ENCODE assay signal across 8 cellular contexts in the genomic region with DNA sequence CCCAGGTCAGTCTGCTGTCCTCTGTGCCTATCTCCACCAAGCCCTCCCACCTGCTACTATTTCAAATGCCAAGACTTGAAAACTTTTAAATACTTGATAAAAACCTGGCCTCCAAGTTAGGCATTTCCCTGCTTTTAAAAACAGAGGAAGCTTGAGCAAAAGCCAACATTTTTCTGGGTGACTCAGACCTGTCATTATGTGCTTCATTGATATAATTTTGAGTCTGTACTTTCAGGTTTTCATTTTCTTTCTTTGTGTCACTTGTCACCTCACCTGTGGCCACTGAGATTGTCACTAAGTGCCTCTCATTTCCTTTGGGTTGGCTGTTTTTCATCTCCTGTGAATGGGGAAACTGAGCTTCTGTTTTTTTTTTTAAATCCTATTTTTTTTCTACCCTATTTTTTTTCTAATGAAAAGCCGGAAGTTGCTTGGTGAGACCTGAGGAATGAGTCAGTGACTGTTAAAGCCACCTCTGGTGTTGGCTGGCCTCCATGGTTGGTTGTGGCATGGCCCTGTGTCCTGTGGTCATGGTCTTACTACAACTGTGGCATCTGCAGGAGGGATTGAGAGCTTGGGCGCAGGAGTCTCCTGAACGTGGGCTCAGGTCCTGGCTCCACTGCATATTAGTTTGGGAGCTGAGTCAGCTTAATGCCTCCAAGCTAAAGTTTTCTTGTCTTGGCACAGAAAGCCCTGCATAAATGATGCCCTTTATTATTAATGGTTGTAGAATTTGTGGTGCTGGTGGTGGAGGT. TPM values are rescaled to one million over a fixed set of nuclear protein-coding genes. Genes with fewer than 3 reads are reported as not detected.
DNase-seq lines count a peak whose midpoint lies in the region; ATAC-seq, FAIRE-seq and TF ChIP-seq lines count a peak whose summit lies in the region.

No MANE protein-coding gene starts in this region.

- no peak overlapping the region for H3K9ac ChIP-seq in keratinocyte (ENCODE audit: control insufficient read depth, extremely low read depth, insufficient read depth, low read length)

- no peak for TF ChIP-seq CTCF in keratinocyte (optimal IDR thresholded peaks at IDR 0.05 in 1 of 3, IDR thresholded peaks at IDR 0.05 in 1 of 3, conservative IDR thresholded peaks at IDR 0.05 in 1 of 3; ENCODE audit: extremely low read depth in 1 of 3, insufficient read depth in 2 of 3, low read length in 3 of 3)

- CTCF ChIA-PET in CD8-positive, alpha-beta memory T cell (lab: Charles Lee): interaction anchor here (1.1 to 1.9 kb wide), 2 partner anchors 28 to 40 kb away, joined by 4 to 7 read pairs; no protein-coding TSS in a partner anchor

- H3K4me1 ChIP-seq in CD8-positive, alpha-beta memory T cell (ENCODE audit: insufficient read depth, low read length): peaks cover 25% of the 10 kb centered on the region
- H3K4me1 ChIP-seq in keratinocyte (ENCODE audit: control insufficient read depth, extremely low read depth, insufficient read depth, low read length): peaks cover 41% of the 10 kb centered on the region

- peak; percentile 35 for ATAC-seq in HG03108 (IDR thresholded peaks at IDR 0.05; ENCODE audit: unreplicated experiment)

- H3K9me3 Mint-ChIP-seq in CD8-positive, alpha-beta memory T cell: no peaks in the 10 kb centered on the region

- no peaks in the 10 kb centered on the region for H3K27me3 ChIP-seq in CD8-positive, alpha-beta memory T cell (ENCODE audit: insufficient read depth, low read length, poor library complexity, severe bottlenecking)
- H3K27me3 ChIP-seq in keratinocyte (ENCODE audit: control insufficient read depth, extremely low read depth, insufficient read depth, low read length): no peaks in the 10 kb centered on the region

- H3K9me1 ChIP-seq in keratinocyte (ENCODE audit: control insufficient read depth, extremely low read depth, insufficient read depth, low read length): no peaks in the 10 kb centered on the region

- no peaks in the 10 kb centered on the region for H3K36me3 ChIP-seq in CD8-positive, alpha-beta memory T cell (ENCODE audit: insufficient read depth, low read length)
- H3K36me3 ChIP-seq in keratinocyte (ENCODE audit: control insufficient read depth in 2 of 2, extremely low read depth in 1 of 2, insufficient read depth in 2 of 2, low read length in 2 of 2): no peaks in the 10 kb centered on the region

- no peaks in the 10 kb centered on the region for H3K9me3 ChIP-seq in CD8-positive, alpha-beta memory T cell (ENCODE audit: low read length)
- no peaks in the 10 kb centered on the region for H3K9me3 ChIP-seq in keratinocyte (ENCODE audit: control insufficient read depth, low read depth, low read length)

- H3K79me2 ChIP-seq in keratinocyte (ENCODE audit: control insufficient read depth, insufficient read depth, low read length): no peaks in the 10 kb centered on the region

- DNase-seq in CD8-positive, alpha-beta memory T cell: peak in 4 of 5 donors; percentile 8 to 61 (median 12)
- peak; percentile 64 for DNase-seq in activated CD8-positive, alpha-beta memory T cell treated with anti-CD3 and anti-CD28 coated beads, Interleukin-2, amount 50 U/mL, for 48 hours
- DNase-seq in keratinocyte (ENCODE audit: low read depth, low spot score) (peak; percentile 36), NCI-H2171 (lab: John Stamatoyannopoulos, UW) (no peak), anterior cingulate cortex (lab: John Stamatoyannopoulos, UW) (no peak), hepatic stellate cell (ENCODE audit: low spot score) (no peak), NCI-H187 (lab: John Stamatoyannopoulos, UW) (no peak)

- no peak overlapping the region for H3K4me3 ChIP-seq in CD8-positive, alpha-beta memory T cell (ENCODE audit: low read length)
- H3K4me3 ChIP-seq in keratinocyte (ENCODE audit: control insufficient read depth in 2 of 3, extremely low read depth in 1 of 3, insufficient read depth in 2 of 3, low read depth in 1 of 3, low read length in 3 of 3): peak overlapping the region in 1 of 3 experiments; percentile 29

- H3K4me2 ChIP-seq in keratinocyte (ENCODE audit: control insufficient read depth, extremely low read depth, insufficient read depth, low read depth, low read length): peak overlapping the region; percentile 67

- H3K4me3 Mint-ChIP-seq in CD8-positive, alpha-beta memory T cell: peak overlapping the region in 5 of 7 donors; percentile 16 to 79 (median 56)

- POLR2A ChIA-PET in CD8-positive, alpha-beta memory T cell (lab: Charles Lee): interaction anchor here (0.5 to 1.8 kb wide), 2 partner anchors 56 to 457 kb away, joined by 6 to 8 read pairs; partner anchors contain the start of gene ARHGAP26

- H3K27ac Mint-ChIP-seq in CD8-positive, alpha-beta memory T cell: peak overlapping the region; percentile 24 to 84 (median 64)

- no peaks in the 10 kb centered on the region for H4K20me1 ChIP-seq in keratinocyte (ENCODE audit: control insufficient read depth, extremely low read depth, insufficient read depth, low read length)

- dilution Hi-C loops in keratinocyte (cut with MboI; ENCODE audit: extremely low pct_ligation_motif_present, low sequenced_read_pairs): no loop called here

- no peak overlapping the region for H3K27ac ChIP-seq in CD8-positive, alpha-beta memory T cell (ENCODE audit: low read depth, low read length)
- peak overlapping the region; percentile 3 for H3K27ac ChIP-seq in keratinocyte (ENCODE audit: control insufficient read depth, insufficient read depth, low read length)

- FAIRE-seq in keratinocyte (lab: Jason Lieb, UNC): peak; percentile 79

- H3K36me3 Mint-ChIP-seq in CD8-positive, alpha-beta memory T cell: peaks cover 0 to 3% (median 1%) of the 10 kb centered on the region in 3 donors

- peaks cover 91 to 99% (median 96%) of the 10 kb centered on the region in 3 donors for H3K4me1 Mint-ChIP-seq in CD8-positive, alpha-beta memory T cell

- no peak overlapping the region for H2AFZ ChIP-seq in keratinocyte (ENCODE audit: control insufficient read depth, low read length)

- H3K27me3 Mint-ChIP-seq in CD8-positive, alpha-beta memory T cell: no peaks in the 10 kb centered on the region

RNA-seq across cellular contexts. Expression of gene ARHGAP26, which starts 56.7 kb away (rescaled TPM):
- 10 to 100 TPM; 16.7 to 19.7 TPM for total RNA-seq in CD8-positive, alpha-beta memory T cell
- 37.1 TPM for polyA plus RNA-seq in CD8-positive, alpha-beta memory T cell
- 3.4 to 4.4 TPM (median 3.9 TPM) in 3 replicates for polyA plus RNA-seq in keratinocyte
- polyA plus RNA-seq in keratinocyte (2011; ENCODE audit: low read depth): 12.7 TPM
- 3.0 and 3.8 TPM in 2 replicates for polyA plus RNA-seq in keratinocyte (2011; cell fraction: cytosol; rRNA removed)
- polyA plus RNA-seq in keratinocyte (2011; cell fraction: nucleus; rRNA removed): 8.0 and 15.2 TPM in 2 replicates
- 6.1 and 7.0 TPM in 2 replicates for polyA plus RNA-seq in keratinocyte (2012; ENCODE audit: low replicate concordance)
- 7.3 to 17.9 TPM (median 14.5 TPM) in 3 replicates for polyA minus RNA-seq in keratinocyte
- 2.1 TPM for polyA minus RNA-seq in keratinocyte (2011; cell fraction: cytosol; rRNA and poly(A)+ RNA removed)
- polyA minus RNA-seq in keratinocyte (2011; cell fraction: nucleus; rRNA and poly(A)+ RNA removed): 14.1 and 35.8 TPM in 2 replicates

Comparison
In these comparisons a context has a peak if more than half of its experiments do, and no peak if none do; other contexts are left out.
1. DNase-seq: peak in CD8-positive, alpha-beta memory T cell (4 of 5), activated CD8-positive, alpha-beta memory T cell treated with anti-CD3 and anti-CD28 coated beads, Interleukin-2, amount 50 U/mL, for 48 hours (single experiment) and keratinocyte (single experiment); none in NCI-H2171 (single experiment), anterior cingulate cortex (0 of 58), hepatic stellate cell (single experiment) and NCI-H187 (0 of 2).